Comparison of ENCODE assay signal across 13 cellular contexts in genomic region chr2:122236152-122236892, GRCh38.
A peak's percentile ranks its signal among the peaks of the same experiment; 100 is the strongest.
DNase-seq lines count a peak whose midpoint lies in the region; ATAC-seq and TF ChIP-seq lines count a peak whose summit lies in the region.
"Had no signal": no experiment of that assay in that cellular context is flagged by ENCODE, and none has a peak within 500 bp of the region (broad histone marks: within the 10 kb centered on the region; RNA-seq: fewer than 3 reads in every experiment).

No MANE protein-coding gene starts in this region.

- TF ChIP-seq CTCF in chondrocyte (IDR thresholded peaks at IDR 0.05) (no peak), psoas muscle (IDR thresholded peaks at IDR 0.05) (no peak), mesothelial cell of epicardium (IDR thresholded peaks at IDR 0.05; ENCODE audit: unreplicated experiment) (no peak), osteocyte (IDR thresholded peaks at IDR 0.05) (no peak)

- 42 to 61% (median 48%) methylated on average over 7 of the region's 7 CpGs for WGBS in psoas muscle, 3 donors

- H3K27ac Mint-ChIP-seq in chondrocyte (ENCODE audit: unreplicated experiment) = peak overlapping the region; percentile 83
- no peak overlapping the region for H3K27ac Mint-ChIP-seq in mesothelial cell of epicardium
- no peak overlapping the region for H3K27ac Mint-ChIP-seq in osteocyte (ENCODE audit: unreplicated experiment)
- H3K27ac Mint-ChIP-seq: activated naive CD8-positive, alpha-beta T cell treated with anti-CD3 and anti-CD28 coated beads, Interleukin-2, amount 50 U/mL, for 24 hours had no signal

- peaks cover 2% of the 10 kb centered on the region for H3K27me3 Mint-ChIP-seq in chondrocyte (ENCODE audit: low read depth)
- peaks cover 65% of the 10 kb centered on the region for H3K27me3 Mint-ChIP-seq in mesothelial cell of epicardium (ENCODE audit: low read depth)
- H3K27me3 Mint-ChIP-seq in osteocyte (ENCODE audit: unreplicated experiment) = no peaks in the 10 kb centered on the region
- H3K27me3 Mint-ChIP-seq: activated naive CD8-positive, alpha-beta T cell treated with anti-CD3 and anti-CD28 coated beads, Interleukin-2, amount 50 U/mL, for 24 hours had no signal

- H3K4me3 Mint-ChIP-seq in chondrocyte (ENCODE audit: unreplicated experiment) (no peak overlapping the region), mesothelial cell of epicardium (no peak overlapping the region), osteocyte (ENCODE audit: unreplicated experiment) (no peak overlapping the region)
- H3K4me3 Mint-ChIP-seq: activated naive CD8-positive, alpha-beta T cell treated with anti-CD3 and anti-CD28 coated beads, Interleukin-2, amount 50 U/mL, for 24 hours had no signal

- no peaks in the 10 kb centered on the region for H3K36me3 ChIP-seq in psoas muscle (ENCODE audit: insufficient read depth in 1 of 2, low read depth in 1 of 2)
- H3K36me3 ChIP-seq: esophagus muscularis mucosa had no signal

- no peak overlapping the region for H3K27ac ChIP-seq in psoas muscle
- H3K27ac ChIP-seq: esophagus muscularis mucosa had no signal

- H3K27me3 ChIP-seq in psoas muscle (ENCODE audit: insufficient read depth in 3 of 3, low read length in 2 of 3) = peaks cover 0 to 3% (median 0%) of the 10 kb centered on the region in 3 donors
- H3K27me3 ChIP-seq: esophagus muscularis mucosa had no signal

- H3K4me3 ChIP-seq in psoas muscle = no peak overlapping the region
- H3K4me3 ChIP-seq: esophagus muscularis mucosa had no signal

- H3K9me3 Mint-ChIP-seq in chondrocyte (ENCODE audit: low read depth) (peaks cover 4% of the 10 kb centered on the region), mesothelial cell of epicardium (no peaks in the 10 kb centered on the region), osteocyte (ENCODE audit: unreplicated experiment) (no peaks in the 10 kb centered on the region)
- H3K9me3 Mint-ChIP-seq: activated naive CD8-positive, alpha-beta T cell treated with anti-CD3 and anti-CD28 coated beads, Interleukin-2, amount 50 U/mL, for 24 hours had no signal

- ATAC-seq in psoas muscle = peak; percentile 23 to 66 (median 30)
- ATAC-seq: activated naive CD8-positive, alpha-beta T cell treated with anti-CD3 and anti-CD28 coated beads, Interleukin-2, amount 50 U/mL, for 24 hours had no signal

- no peaks in the 10 kb centered on the region for H3K9me3 ChIP-seq in psoas muscle
- H3K9me3 ChIP-seq: esophagus muscularis mucosa had no signal

- H3K4me1 ChIP-seq in psoas muscle = no peaks in the 10 kb centered on the region
- H3K4me1 ChIP-seq: esophagus muscularis mucosa had no signal

- peaks cover 25% of the 10 kb centered on the region for H3K4me1 Mint-ChIP-seq in chondrocyte (ENCODE audit: low read depth)
- no peaks in the 10 kb centered on the region for H3K4me1 Mint-ChIP-seq in mesothelial cell of epicardium
- H3K4me1 Mint-ChIP-seq in osteocyte (ENCODE audit: unreplicated experiment) = no peaks in the 10 kb centered on the region
- H3K4me1 Mint-ChIP-seq: activated naive CD8-positive, alpha-beta T cell treated with anti-CD3 and anti-CD28 coated beads, Interleukin-2, amount 50 U/mL, for 24 hours had no signal

- DNase-seq in EH (ENCODE audit: low read depth) = peak; percentile 75
- peak; percentile 11 for DNase-seq in NCI-H2171 (lab: John Stamatoyannopoulos, UW)
- no peak for DNase-seq in chondrocyte (ENCODE audit: low spot score)
- peak; percentile 19 to 57 for DNase-seq in psoas muscle
- DNase-seq in mesothelial cell of epicardium (ENCODE audit: low spot score in 2 of 2, unreplicated experiment in 2 of 2) = no peak
- no peak for DNase-seq in SKM-1 treated with dmso at 0.1 percent for 144 hours (lab: John Stamatoyannopoulos, UW; ENCODE audit: unreplicated experiment)
- DNase-seq in activated T-cell treated with anti-CD3 and anti-CD28 coated beads, Interleukin-2, amount 50 U/mL, for 48 hours = no peak
- no peak for DNase-seq in osteocyte (ENCODE audit: extremely low spot score, unreplicated experiment)
- DNase-seq: activated CD4-positive, alpha-beta T cell treated with anti-CD3 and anti-CD28 coated beads for 48 hours; activated naive CD8-positive, alpha-beta T cell treated with anti-CD3 and anti-CD28 coated beads, Interleukin-2, amount 50 U/mL, for 24 hours; Karpas-422; mesenchymal stem cell had no signal

- peaks cover 2% of the 10 kb centered on the region for H3K36me3 Mint-ChIP-seq in chondrocyte (ENCODE audit: low read depth)
- H3K36me3 Mint-ChIP-seq in mesothelial cell of epicardium = no peaks in the 10 kb centered on the region
- H3K36me3 Mint-ChIP-seq in osteocyte (ENCODE audit: unreplicated experiment) = no peaks in the 10 kb centered on the region

- intact Hi-C loops in psoas muscle (cut with DNase I) = loop anchor here in 1 of 2 donors (1.0 kb wide), 1 partner anchor 15 kb away; no protein-coding TSS in a partner anchor

Comparison
In these comparisons a context has a peak if more than half of its experiments do, and no peak if none do; other contexts are left out.
1. DNase-seq: peak in EH (single experiment), NCI-H2171 (single experiment) and psoas muscle (2 of 2); none in chondrocyte (single experiment), mesothelial cell of epicardium (0 of 2), SKM-1 treated with dmso at 0.1 percent for 144 hours (single experiment), activated T-cell treated with anti-CD3 and anti-CD28 coated beads, Interleukin-2, amount 50 U/mL, for 48 hours (0 of 2) and osteocyte (single experiment).